ENCODE assay signal across 22 cellular contexts in the genomic region with DNA sequence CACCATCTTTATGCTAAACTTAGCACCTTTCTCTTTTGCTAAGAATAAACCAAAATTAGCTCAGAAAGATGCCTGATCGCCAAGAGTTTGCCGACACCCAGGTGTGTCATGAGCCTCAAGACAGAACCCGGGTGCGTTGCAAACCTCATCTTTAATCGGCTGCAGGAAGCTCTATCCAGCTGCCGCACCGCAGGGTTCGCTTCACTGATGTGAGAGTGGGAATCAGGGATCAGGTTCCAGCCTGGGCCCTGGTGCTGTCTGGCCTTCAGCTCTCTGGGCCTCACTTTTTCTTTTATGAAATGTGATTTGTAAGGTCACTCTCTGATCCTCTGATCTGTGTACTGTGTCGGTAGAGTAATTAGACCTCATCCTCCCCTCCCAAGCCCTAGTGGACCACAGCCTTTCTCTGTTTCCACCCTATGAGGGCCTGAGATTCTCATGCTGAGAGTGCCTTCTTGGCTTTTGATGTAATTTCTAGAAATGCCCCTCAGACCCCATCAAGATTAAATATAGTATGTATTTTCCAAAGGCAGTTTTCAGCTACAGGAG.
"Had no signal": no experiment of that assay in that cellular context is flagged by ENCODE, and none has a peak within 500 bp of the region (broad histone marks: within the 10 kb centered on the region; RNA-seq: fewer than 3 reads in every experiment).

No MANE protein-coding gene starts in this region.

- H3K27me3 ChIP-seq: heart right ventricle, right lobe of liver, thyroid gland had no signal

- H3K9me3 ChIP-seq: heart right ventricle, lower lobe of right lung, right lobe of liver, thyroid gland had no signal

- H3K36me3 Mint-ChIP-seq: activated naive CD8-positive, alpha-beta T cell treated with anti-CD3 and anti-CD28 coated beads for 36 hours; naive B cell had no signal

- ATAC-seq: heart right ventricle, left lobe of liver, lower lobe of right lung, right lobe of liver had no signal

- H3K27me3 Mint-ChIP-seq: activated naive CD8-positive, alpha-beta T cell treated with anti-CD3 and anti-CD28 coated beads for 36 hours; activated T-cell treated with anti-CD3 and anti-CD28 coated beads, Interleukin-2, amount 50 U/mL, for 24 hours; naive B cell; stimulated activated naive CD8-positive, alpha-beta T cell treated with anti-CD3 and anti-CD28 coated beads, Interleukin-15, Interleukin-2, amounts not matched to agents 100 ng/mL and 50 ng/mL, for 24 hours had no signal

- H3K36me3 ChIP-seq: heart right ventricle, lower lobe of right lung, right lobe of liver, thyroid gland had no signal

- H3K4me3 Mint-ChIP-seq: activated naive CD8-positive, alpha-beta T cell treated with anti-CD3 and anti-CD28 coated beads for 36 hours; activated T-cell treated with anti-CD3 and anti-CD28 coated beads, Interleukin-2, amount 50 U/mL, for 24 hours; naive B cell; neural crest cell; stimulated activated naive CD8-positive, alpha-beta T cell treated with anti-CD3 and anti-CD28 coated beads, Interleukin-15, Interleukin-2, amounts not matched to agents 100 ng/mL and 50 ng/mL, for 24 hours had no signal

- DNase-seq: activated CD8-positive, alpha-beta memory T cell treated with anti-CD3 and anti-CD28 coated beads, Interleukin-2, amount 50 U/mL, for 4 hours; activated naive CD4-positive, alpha-beta T cell; activated naive CD8-positive, alpha-beta T cell treated with anti-CD3 and anti-CD28 coated beads for 36 hours; activated T-cell treated with anti-CD3 and anti-CD28 coated beads, Interleukin-2, amount 50 U/mL, for 24 hours; amniotic stem cell; cerebellar nuclear complex; cortex of kidney; heart right ventricle; kidney; lower lobe of right lung; mesendoderm; naive B cell; right lobe of liver; stimulated activated CD4-positive, alpha-beta T cell treated with anti-CD3 and anti-CD28 coated beads, Interleukin-1b, Interleukin-23, amount 100 ng/mL, for 48 hours; substantia nigra; thyroid gland had no signal

- H3K9me3 Mint-ChIP-seq: activated naive CD8-positive, alpha-beta T cell treated with anti-CD3 and anti-CD28 coated beads for 36 hours; activated T-cell treated with anti-CD3 and anti-CD28 coated beads, Interleukin-2, amount 50 U/mL, for 24 hours; activated T-helper 2 cell treated with anti-CD3 and anti-CD28 coated beads, Interferon-gamma antibody, Interleukin-2, Interleukin-4, amounts not matched to agents 10 μg/mL and 5 μg/mL and 100 μg/mL, durations not matched to agents 14 hours and 24 hours and 36 hours; naive B cell; neural crest cell; stimulated activated naive CD8-positive, alpha-beta T cell treated with anti-CD3 and anti-CD28 coated beads, Interleukin-15, Interleukin-2, amounts not matched to agents 100 ng/mL and 50 ng/mL, for 24 hours had no signal

- H3K4me1 Mint-ChIP-seq: activated naive CD8-positive, alpha-beta T cell treated with anti-CD3 and anti-CD28 coated beads for 36 hours had no signal

- H3K27ac ChIP-seq: epithelial cell of prostate, heart right ventricle, lower lobe of right lung, right lobe of liver, skin epidermis, thyroid gland had no signal

- H3K27ac Mint-ChIP-seq: activated naive CD8-positive, alpha-beta T cell treated with anti-CD3 and anti-CD28 coated beads for 36 hours; activated T-cell treated with anti-CD3 and anti-CD28 coated beads, Interleukin-2, amount 50 U/mL, for 24 hours; activated T-helper 2 cell treated with anti-CD3 and anti-CD28 coated beads, Interferon-gamma antibody, Interleukin-2, Interleukin-4, amounts not matched to agents 10 μg/mL and 5 μg/mL and 100 μg/mL, durations not matched to agents 14 hours and 24 hours and 36 hours; naive B cell; stimulated activated naive CD8-positive, alpha-beta T cell treated with anti-CD3 and anti-CD28 coated beads, Interleukin-15, Interleukin-2, amounts not matched to agents 100 ng/mL and 50 ng/mL, for 24 hours had no signal

- H3K4me3 ChIP-seq: heart right ventricle, lower lobe of right lung, right lobe of liver, skin epidermis, thyroid gland had no signal

- H3K4me1 ChIP-seq: lower lobe of right lung, right lobe of liver had no signal
